In genomic region chr13:23687614-23688013, GRCh38 we compare ENCODE assay signal across 15 cellular contexts.
DNase-seq lines count a peak whose midpoint lies in the region; ATAC-seq lines count a peak whose summit lies in the region.
"Had no signal": no experiment of that assay in that cellular context is flagged by ENCODE, and none has a peak within 500 bp of the region (broad histone marks: within the 10 kb centered on the region; RNA-seq: fewer than 3 reads in every experiment).

No MANE protein-coding gene starts in this region.

- DNase-seq in A172 (ENCODE audit: low spot score): peak; percentile 10
- peak; percentile 20 for DNase-seq in HCEC 1CT
- peak; percentile 37 for DNase-seq in NCI-H226
- DNase-seq in renal cortical epithelial cell (ENCODE audit: low read depth): peak; percentile 29
- DNase-seq in activated CD4-positive, alpha-beta T cell treated with anti-CD3 and anti-CD28 coated beads for 36 hours: no peak
- DNase-seq in NK-92 treated with Interleukin-12 subunit alpha and Interleukin-12 subunit beta, amount 100 ng/mL, for 24 hours (lab: John Stamatoyannopoulos, UW): no peak
- no peak for DNase-seq in head of caudate nucleus
- DNase-seq: 8988T; ACHN; CD4-positive, CD25-positive, alpha-beta regulatory T cell; DMS 273 treated with DMSO at 0.1 percent for 48 hours; GDM1; GOT3; H9; KBM-7 had no signal

- ATAC-seq in activated CD4-positive, alpha-beta T cell treated with anti-CD3 and anti-CD28 coated beads for 36 hours: no peak

- intact Hi-C loops in activated CD4-positive, alpha-beta T cell treated with anti-CD3 and anti-CD28 coated beads for 36 hours (cut with DNase I, micrococcal nuclease): no loop called here
- intact Hi-C loops in head of caudate nucleus (cut with DNase I): no loop called here

- no peak overlapping the region for H3K27ac Mint-ChIP-seq in activated CD4-positive, alpha-beta T cell treated with anti-CD3 and anti-CD28 coated beads for 36 hours
- H3K27ac Mint-ChIP-seq: H9 had no signal

- H3K27me3 Mint-ChIP-seq in activated CD4-positive, alpha-beta T cell treated with anti-CD3 and anti-CD28 coated beads for 36 hours: no peaks in the 10 kb centered on the region

- CTCF ChIA-PET in activated CD4-positive, alpha-beta T cell treated with anti-CD3 and anti-CD28 coated beads for 36 hours (lab: Charles Lee): interaction anchor here (0.9 kb wide), 1 partner anchor 202 kb away, joined by 4 read pairs; the partner anchor contains the start of gene MIPEP

- no peaks in the 10 kb centered on the region for H3K36me3 Mint-ChIP-seq in activated CD4-positive, alpha-beta T cell treated with anti-CD3 and anti-CD28 coated beads for 36 hours (ENCODE audit: low read depth)
- H3K36me3 Mint-ChIP-seq: CD4-positive, CD25-positive, alpha-beta regulatory T cell had no signal

- POLR2A ChIA-PET in activated CD4-positive, alpha-beta T cell treated with anti-CD3 and anti-CD28 coated beads for 36 hours (lab: Charles Lee): interaction anchor here (0.5 kb wide), 1 partner anchor 1858 kb away, joined by 3 read pairs; no protein-coding TSS in a partner anchor

- H3K4me3 Mint-ChIP-seq in activated CD4-positive, alpha-beta T cell treated with anti-CD3 and anti-CD28 coated beads for 36 hours: no peak overlapping the region
- H3K4me3 Mint-ChIP-seq: CD4-positive, CD25-positive, alpha-beta regulatory T cell; H9 had no signal

- no peaks in the 10 kb centered on the region for H3K4me1 Mint-ChIP-seq in activated CD4-positive, alpha-beta T cell treated with anti-CD3 and anti-CD28 coated beads for 36 hours
- H3K4me1 Mint-ChIP-seq: CD4-positive, CD25-positive, alpha-beta regulatory T cell had no signal

- peaks cover 16% of the 10 kb centered on the region for H3K9me3 Mint-ChIP-seq in activated CD4-positive, alpha-beta T cell treated with anti-CD3 and anti-CD28 coated beads for 36 hours (ENCODE audit: low read depth)

Comparison
In these comparisons a context has a peak if more than half of its experiments do, and no peak if none do; other contexts are left out.
1. DNase-seq: peak in A172 (single experiment), HCEC 1CT (single experiment), NCI-H226 (single experiment) and renal cortical epithelial cell (single experiment); none in activated CD4-positive, alpha-beta T cell treated with anti-CD3 and anti-CD28 coated beads for 36 hours (single experiment), NK-92 treated with Interleukin-12 subunit alpha and Interleukin-12 subunit beta, amount 100 ng/mL, for 24 hours (single experiment) and head of caudate nucleus (0 of 42).